In the genomic region with DNA sequence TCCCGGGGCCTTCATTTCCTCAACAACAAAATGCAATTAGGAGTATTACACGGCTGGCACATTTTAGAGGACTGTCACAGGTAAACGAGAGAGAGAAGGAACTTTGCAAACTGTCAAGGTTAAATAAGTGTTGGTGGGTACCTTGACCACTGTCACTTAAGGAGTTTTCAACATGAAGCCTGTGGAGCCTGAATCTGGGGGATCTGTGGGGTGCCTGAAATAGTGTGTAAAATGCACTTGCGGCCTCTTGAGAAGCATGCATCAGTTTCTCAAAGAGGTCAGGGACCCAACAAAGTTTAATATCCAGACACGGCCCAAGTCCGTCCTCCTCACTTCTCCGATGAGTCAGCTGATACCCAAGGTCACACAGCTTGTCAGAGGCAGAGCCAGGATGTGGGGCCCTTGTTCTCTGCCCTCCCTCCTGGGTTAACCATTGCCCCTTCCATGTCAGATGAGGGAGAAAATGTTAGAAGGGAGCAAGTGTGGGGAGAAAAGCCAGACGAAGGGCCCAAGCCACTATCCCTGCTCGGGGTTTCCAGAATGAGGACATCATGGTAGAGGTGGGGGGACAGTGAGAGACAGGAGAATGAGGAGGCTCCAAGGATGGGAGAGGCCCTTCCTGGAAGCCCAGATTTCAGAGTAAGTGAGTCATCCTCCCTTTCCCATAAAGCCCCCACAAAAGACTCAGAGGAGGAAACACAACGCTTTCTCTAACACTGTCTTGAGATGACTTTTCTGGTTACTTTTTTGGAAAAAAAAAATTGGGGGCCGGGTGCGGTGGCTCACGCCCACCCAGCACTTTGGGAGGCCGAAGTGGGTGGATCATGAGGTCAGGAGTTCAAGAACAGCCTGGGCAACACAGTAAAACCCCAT, we compare ENCODE assay signal across 1 cellular context.
TF ChIP-seq lines count a peak whose summit lies in the region.

No MANE protein-coding gene starts in this region.

TF ChIP-seq in K562, 482 proteins besides CTCF, POLR2A, EP300 and RAD21 (continued from another document and continues in another):
- TF ChIP-seq, protein P1, sequence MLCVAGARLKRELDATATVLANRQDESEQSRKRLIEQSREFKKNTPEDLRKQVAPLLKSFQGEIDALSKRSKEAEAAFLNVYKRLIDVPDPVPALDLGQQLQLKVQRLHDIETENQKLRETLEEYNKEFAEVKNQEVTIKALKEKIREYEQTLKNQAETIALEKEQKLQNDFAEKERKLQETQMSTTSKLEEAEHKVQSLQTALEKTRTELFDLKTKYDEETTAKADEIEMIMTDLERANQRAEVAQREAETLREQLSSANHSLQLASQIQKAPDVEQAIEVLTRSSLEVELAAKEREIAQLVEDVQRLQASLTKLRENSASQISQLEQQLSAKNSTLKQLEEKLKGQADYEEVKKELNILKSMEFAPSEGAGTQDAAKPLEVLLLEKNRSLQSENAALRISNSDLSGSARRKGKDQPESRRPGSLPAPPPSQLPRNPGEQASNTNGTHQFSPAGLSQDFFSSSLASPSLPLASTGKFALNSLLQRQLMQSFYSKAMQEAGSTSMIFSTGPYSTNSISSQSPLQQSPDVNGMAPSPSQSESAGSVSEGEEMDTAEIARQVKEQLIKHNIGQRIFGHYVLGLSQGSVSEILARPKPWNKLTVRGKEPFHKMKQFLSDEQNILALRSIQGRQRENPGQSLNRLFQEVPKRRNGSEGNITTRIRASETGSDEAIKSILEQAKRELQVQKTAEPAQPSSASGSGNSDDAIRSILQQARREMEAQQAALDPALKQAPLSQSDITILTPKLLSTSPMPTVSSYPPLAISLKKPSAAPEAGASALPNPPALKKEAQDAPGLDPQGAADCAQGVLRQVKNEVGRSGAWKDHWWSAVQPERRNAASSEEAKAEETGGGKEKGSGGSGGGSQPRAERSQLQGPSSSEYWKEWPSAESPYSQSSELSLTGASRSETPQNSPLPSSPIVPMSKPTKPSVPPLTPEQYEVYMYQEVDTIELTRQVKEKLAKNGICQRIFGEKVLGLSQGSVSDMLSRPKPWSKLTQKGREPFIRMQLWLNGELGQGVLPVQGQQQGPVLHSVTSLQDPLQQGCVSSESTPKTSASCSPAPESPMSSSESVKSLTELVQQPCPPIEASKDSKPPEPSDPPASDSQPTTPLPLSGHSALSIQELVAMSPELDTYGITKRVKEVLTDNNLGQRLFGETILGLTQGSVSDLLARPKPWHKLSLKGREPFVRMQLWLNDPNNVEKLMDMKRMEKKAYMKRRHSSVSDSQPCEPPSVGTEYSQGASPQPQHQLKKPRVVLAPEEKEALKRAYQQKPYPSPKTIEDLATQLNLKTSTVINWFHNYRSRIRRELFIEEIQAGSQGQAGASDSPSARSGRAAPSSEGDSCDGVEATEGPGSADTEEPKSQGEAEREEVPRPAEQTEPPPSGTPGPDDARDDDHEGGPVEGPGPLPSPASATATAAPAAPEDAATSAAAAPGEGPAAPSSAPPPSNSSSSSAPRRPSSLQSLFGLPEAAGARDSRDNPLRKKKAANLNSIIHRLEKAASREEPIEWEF (CRISPR knock-in tag; IDR thresholded peaks at IDR 0.05): no peak
- TF ChIP-seq FOSL1 (tag; conservative IDR thresholded peaks at IDR 0.05) (peak; percentile 88), HDGF (IDR thresholded peaks at IDR 0.05) (no peak), MEF2A (IDR thresholded peaks at IDR 0.05; ENCODE audit: control insufficient read depth, low read depth, low read length) (no peak), ELF2 (CRISPR knock-in tag; IDR thresholded peaks at IDR 0.05) (no peak), SMAD4 (CRISPR knock-in tag; conservative IDR thresholded peaks at IDR 0.05) (0 out of 2 replicates have a peak, but pooled peaks have one; percentile 24), ZNF347 (CRISPR knock-in tag; IDR thresholded peaks at IDR 0.05; ENCODE audit: low read depth) (no peak), PPARD (CRISPR knock-in tag; IDR thresholded peaks at IDR 0.05) (no peak), PHF8 (IDR thresholded peaks at IDR 0.05; ENCODE audit: borderline replicate concordance, low read length) (0 out of 2 replicates have a peak, but pooled peaks have one; percentile 18), EWSR1 (IDR thresholded peaks at IDR 0.05; ENCODE audit: borderline replicate concordance, low read depth, partially characterized antibody) (no peak), NRF1 (conservative IDR thresholded peaks at IDR 0.05 in 1 of 2, IDR thresholded peaks at IDR 0.05 in 1 of 2) (no peak; a peak in 1 of 4 replicates), NFE2 (IDR thresholded peaks at IDR 0.05; ENCODE audit: low read depth) (peak; percentile 79), ZKSCAN8 (CRISPR knock-in tag; IDR thresholded peaks at IDR 0.05) (no peak), MAFG (tag; conservative IDR thresholded peaks at IDR 0.05) (peak; percentile 55), TSC22D4 (tag; IDR thresholded peaks at IDR 0.05) (no peak), SRSF1 (IDR thresholded peaks at IDR 0.05; ENCODE audit: low read depth, low read length) (no peak), RB1 (IDR thresholded peaks at IDR 0.05; ENCODE audit: low read depth) (no peak), PML (IDR thresholded peaks at IDR 0.05; ENCODE audit: low read length) (no peak), ILF3 (IDR thresholded peaks at IDR 0.05; ENCODE audit: borderline replicate concordance) (no peak), ZNF76 (CRISPR knock-in tag; IDR thresholded peaks at IDR 0.05; ENCODE audit: borderline replicate concordance) (no peak)
- TF ChIP-seq, protein P2, sequence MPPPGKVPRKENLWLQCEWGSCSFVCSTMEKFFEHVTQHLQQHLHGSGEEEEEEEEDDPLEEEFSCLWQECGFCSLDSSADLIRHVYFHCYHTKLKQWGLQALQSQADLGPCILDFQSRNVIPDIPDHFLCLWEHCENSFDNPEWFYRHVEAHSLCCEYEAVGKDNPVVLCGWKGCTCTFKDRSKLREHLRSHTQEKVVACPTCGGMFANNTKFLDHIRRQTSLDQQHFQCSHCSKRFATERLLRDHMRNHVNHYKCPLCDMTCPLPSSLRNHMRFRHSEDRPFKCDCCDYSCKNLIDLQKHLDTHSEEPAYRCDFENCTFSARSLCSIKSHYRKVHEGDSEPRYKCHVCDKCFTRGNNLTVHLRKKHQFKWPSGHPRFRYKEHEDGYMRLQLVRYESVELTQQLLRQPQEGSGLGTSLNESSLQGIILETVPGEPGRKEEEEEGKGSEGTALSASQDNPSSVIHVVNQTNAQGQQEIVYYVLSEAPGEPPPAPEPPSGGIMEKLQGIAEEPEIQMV (tag; conservative IDR thresholded peaks at IDR 0.05; ENCODE audit: low read depth): no peak
- TF ChIP-seq, protein P3, sequence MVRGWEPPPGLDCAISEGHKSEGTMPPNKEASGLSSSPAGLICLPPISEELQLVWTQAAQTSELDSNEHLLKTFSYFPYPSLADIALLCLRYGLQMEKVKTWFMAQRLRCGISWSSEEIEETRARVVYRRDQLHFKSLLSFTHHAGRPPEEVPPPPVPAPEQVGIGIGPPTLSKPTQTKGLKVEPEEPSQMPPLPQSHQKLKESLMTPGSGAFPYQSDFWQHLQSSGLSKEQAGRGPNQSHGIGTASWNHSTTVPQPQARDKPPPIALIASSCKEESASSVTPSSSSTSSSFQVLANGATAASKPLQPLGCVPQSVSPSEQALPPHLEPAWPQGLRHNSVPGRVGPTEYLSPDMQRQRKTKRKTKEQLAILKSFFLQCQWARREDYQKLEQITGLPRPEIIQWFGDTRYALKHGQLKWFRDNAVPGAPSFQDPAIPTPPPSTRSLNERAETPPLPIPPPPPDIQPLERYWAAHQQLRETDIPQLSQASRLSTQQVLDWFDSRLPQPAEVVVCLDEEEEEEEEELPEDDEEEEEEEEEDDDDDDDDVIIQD (CRISPR knock-in tag; IDR thresholded peaks at IDR 0.05): no peak
- TF ChIP-seq, protein P4, sequence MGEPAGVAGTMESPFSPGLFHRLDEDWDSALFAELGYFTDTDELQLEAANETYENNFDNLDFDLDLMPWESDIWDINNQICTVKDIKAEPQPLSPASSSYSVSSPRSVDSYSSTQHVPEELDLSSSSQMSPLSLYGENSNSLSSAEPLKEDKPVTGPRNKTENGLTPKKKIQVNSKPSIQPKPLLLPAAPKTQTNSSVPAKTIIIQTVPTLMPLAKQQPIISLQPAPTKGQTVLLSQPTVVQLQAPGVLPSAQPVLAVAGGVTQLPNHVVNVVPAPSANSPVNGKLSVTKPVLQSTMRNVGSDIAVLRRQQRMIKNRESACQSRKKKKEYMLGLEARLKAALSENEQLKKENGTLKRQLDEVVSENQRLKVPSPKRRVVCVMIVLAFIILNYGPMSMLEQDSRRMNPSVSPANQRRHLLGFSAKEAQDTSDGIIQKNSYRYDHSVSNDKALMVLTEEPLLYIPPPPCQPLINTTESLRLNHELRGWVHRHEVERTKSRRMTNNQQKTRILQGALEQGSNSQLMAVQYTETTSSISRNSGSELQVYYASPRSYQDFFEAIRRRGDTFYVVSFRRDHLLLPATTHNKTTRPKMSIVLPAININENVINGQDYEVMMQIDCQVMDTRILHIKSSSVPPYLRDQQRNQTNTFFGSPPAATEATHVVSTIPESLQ (CRISPR knock-in tag; IDR thresholded peaks at IDR 0.05): 0 out of 2 replicates have a peak, but pooled peaks have one; percentile 62
- TF ChIP-seq, protein P5, sequence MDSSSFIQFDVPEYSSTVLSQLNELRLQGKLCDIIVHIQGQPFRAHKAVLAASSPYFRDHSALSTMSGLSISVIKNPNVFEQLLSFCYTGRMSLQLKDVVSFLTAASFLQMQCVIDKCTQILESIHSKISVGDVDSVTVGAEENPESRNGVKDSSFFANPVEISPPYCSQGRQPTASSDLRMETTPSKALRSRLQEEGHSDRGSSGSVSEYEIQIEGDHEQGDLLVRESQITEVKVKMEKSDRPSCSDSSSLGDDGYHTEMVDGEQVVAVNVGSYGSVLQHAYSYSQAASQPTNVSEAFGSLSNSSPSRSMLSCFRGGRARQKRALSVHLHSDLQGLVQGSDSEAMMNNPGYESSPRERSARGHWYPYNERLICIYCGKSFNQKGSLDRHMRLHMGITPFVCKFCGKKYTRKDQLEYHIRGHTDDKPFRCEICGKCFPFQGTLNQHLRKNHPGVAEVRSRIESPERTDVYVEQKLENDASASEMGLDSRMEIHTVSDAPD (CRISPR knock-in tag; IDR thresholded peaks at IDR 0.05): no peak
- TF ChIP-seq, protein P6, sequence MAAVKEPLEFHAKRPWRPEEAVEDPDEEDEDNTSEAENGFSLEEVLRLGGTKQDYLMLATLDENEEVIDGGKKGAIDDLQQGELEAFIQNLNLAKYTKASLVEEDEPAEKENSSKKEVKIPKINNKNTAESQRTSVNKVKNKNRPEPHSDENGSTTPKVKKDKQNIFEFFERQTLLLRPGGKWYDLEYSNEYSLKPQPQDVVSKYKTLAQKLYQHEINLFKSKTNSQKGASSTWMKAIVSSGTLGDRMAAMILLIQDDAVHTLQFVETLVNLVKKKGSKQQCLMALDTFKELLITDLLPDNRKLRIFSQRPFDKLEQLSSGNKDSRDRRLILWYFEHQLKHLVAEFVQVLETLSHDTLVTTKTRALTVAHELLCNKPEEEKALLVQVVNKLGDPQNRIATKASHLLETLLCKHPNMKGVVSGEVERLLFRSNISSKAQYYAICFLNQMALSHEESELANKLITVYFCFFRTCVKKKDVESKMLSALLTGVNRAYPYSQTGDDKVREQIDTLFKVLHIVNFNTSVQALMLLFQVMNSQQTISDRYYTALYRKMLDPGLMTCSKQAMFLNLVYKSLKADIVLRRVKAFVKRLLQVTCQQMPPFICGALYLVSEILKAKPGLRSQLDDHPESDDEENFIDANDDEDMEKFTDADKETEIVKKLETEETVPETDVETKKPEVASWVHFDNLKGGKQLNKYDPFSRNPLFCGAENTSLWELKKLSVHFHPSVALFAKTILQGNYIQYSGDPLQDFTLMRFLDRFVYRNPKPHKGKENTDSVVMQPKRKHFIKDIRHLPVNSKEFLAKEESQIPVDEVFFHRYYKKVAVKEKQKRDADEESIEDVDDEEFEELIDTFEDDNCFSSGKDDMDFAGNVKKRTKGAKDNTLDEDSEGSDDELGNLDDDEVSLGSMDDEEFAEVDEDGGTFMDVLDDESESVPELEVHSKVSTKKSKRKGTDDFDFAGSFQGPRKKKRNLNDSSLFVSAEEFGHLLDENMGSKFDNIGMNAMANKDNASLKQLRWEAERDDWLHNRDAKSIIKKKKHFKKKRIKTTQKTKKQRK (IDR thresholded peaks at IDR 0.05; ENCODE audit: borderline replicate concordance, low read depth, low read length): no peak
- TF ChIP-seq, protein P7, sequence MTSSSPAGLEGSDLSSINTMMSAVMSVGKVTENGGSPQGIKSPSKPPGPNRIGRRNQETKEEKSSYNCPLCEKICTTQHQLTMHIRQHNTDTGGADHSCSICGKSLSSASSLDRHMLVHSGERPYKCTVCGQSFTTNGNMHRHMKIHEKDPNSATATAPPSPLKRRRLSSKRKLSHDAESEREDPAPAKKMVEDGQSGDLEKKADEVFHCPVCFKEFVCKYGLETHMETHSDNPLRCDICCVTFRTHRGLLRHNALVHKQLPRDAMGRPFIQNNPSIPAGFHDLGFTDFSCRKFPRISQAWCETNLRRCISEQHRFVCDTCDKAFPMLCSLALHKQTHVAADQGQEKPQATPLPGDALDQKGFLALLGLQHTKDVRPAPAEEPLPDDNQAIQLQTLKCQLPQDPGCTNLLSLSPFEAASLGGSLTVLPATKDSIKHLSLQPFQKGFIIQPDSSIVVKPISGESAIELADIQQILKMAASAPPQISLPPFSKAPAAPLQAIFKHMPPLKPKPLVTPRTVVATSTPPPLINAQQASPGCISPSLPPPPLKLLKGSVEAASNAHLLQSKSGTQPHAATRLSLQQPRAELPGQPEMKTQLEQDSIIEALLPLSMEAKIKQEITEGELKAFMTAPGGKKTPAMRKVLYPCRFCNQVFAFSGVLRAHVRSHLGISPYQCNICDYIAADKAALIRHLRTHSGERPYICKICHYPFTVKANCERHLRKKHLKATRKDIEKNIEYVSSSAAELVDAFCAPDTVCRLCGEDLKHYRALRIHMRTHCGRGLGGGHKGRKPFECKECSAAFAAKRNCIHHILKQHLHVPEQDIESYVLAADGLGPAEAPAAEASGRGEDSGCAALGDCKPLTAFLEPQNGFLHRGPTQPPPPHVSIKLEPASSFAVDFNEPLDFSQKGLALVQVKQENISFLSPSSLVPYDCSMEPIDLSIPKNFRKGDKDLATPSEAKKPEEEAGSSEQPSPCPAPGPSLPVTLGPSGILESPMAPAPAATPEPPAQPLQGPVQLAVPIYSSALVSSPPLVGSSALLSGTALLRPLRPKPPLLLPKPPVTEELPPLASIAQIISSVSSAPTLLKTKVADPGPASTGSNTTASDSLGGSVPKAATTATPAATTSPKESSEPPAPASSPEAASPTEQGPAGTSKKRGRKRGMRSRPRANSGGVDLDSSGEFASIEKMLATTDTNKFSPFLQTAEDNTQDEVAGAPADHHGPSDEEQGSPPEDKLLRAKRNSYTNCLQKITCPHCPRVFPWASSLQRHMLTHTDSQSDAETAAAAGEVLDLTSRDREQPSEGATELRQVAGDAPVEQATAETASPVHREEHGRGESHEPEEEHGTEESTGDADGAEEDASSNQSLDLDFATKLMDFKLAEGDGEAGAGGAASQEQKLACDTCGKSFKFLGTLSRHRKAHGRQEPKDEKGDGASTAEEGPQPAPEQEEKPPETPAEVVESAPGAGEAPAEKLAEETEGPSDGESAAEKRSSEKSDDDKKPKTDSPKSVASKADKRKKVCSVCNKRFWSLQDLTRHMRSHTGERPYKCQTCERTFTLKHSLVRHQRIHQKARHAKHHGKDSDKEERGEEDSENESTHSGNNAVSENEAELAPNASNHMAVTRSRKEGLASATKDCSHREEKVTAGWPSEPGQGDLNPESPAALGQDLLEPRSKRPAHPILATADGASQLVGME (CRISPR knock-in tag; IDR thresholded peaks at IDR 0.05): 0 out of 2 replicates have a peak, but pooled peaks have one; percentile 26
- TF ChIP-seq, protein P8, sequence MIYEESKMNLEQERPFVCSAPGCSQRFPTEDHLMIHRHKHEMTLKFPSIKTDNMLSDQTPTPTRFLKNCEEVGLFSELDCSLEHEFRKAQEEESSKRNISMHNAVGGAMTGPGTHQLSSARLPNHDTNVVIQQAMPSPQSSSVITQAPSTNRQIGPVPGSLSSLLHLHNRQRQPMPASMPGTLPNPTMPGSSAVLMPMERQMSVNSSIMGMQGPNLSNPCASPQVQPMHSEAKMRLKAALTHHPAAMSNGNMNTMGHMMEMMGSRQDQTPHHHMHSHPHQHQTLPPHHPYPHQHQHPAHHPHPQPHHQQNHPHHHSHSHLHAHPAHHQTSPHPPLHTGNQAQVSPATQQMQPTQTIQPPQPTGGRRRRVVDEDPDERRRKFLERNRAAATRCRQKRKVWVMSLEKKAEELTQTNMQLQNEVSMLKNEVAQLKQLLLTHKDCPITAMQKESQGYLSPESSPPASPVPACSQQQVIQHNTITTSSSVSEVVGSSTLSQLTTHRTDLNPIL (CRISPR knock-in tag; IDR thresholded peaks at IDR 0.05): no peak
